ENCODE assay signal across 8 cellular contexts in genomic region chr19:52139291-52140076, GRCh38. TPM values are rescaled to one million over a fixed set of nuclear protein-coding genes. Genes with fewer than 3 reads are reported as not detected.
DNase-seq lines count a peak whose midpoint lies in the region; ATAC-seq and TF ChIP-seq lines count a peak whose summit lies in the region.

ZNF616 (minus strand) TSS chr19:52139938; CDS start chr19:52130512, 9,426 bp downstream.

- H3K4me1 Mint-ChIP-seq in activated B cell treated with CpG ODN at 0.5 μM for 24 hours (peaks cover 26% of the 10 kb centered on the region), immature natural killer cell (peaks cover 41 to 62% of the 10 kb centered on the region in 2 donors)

- peak; percentile 59 for ATAC-seq in GM18870 (IDR thresholded peaks at IDR 0.05; ENCODE audit: unreplicated experiment)
- peak; percentile 92 for ATAC-seq in HG03159 (IDR thresholded peaks at IDR 0.05; ENCODE audit: unreplicated experiment)
- peak; percentile 99 for ATAC-seq in activated B cell treated with CpG ODN at 0.5 μM for 24 hours (ENCODE audit: low read depth)

- H3K9me3 Mint-ChIP-seq in activated B cell treated with CpG ODN at 0.5 μM for 24 hours (peaks cover 2% of the 10 kb centered on the region), immature natural killer cell (peaks cover 6 to 26% (median 13%) of the 10 kb centered on the region in 6 donors)

- DNase-seq in AG08396 (ENCODE audit: low spot score) (peak; percentile 98), NCI-H2227 (lab: John Stamatoyannopoulos, UW; ENCODE audit: unreplicated experiment) (peak; percentile 94), activated B cell treated with CpG ODN at 0.5 μM for 24 hours (peak; percentile 95), cardiac fibroblast (ENCODE audit: low read depth in 2 of 2) (peak; percentile 95 to 97), immature natural killer cell (peak; percentile 96 to 97 (median 97)), smooth muscle cell of the brain vasculature (ENCODE audit: low read depth, low spot score) (peak; percentile 79)

- intact Hi-C loops in activated B cell treated with CpG ODN at 0.5 μM for 24 hours (cut with micrococcal nuclease): loop anchor here (1.0 to 5.0 kb wide), 9 partner anchors 32 to 608 kb away; partner anchors contain the start of genes ZNF432, ZNF766, ZNF808 and ZNF836

- H3K27me3 Mint-ChIP-seq in activated B cell treated with CpG ODN at 0.5 μM for 24 hours: no peaks in the 10 kb centered on the region
- peaks cover 5 to 6% (median 5%) of the 10 kb centered on the region in 3 donors for H3K27me3 Mint-ChIP-seq in immature natural killer cell (ENCODE audit: low read depth in 3 of 3)

- H3K4me3 ChIP-seq in cardiac fibroblast (replicated peaks in 1 of 2; ENCODE audit: low read depth in 2 of 2, low read length in 2 of 2): peak within 1 kb of the TSS; percentile 74 to 95

- peak within 1 kb of the TSS; percentile 93 for H3K27ac Mint-ChIP-seq in activated B cell treated with CpG ODN at 0.5 μM for 24 hours
- peak within 1 kb of the TSS; percentile 87 to 96 (median 94) for H3K27ac Mint-ChIP-seq in immature natural killer cell

- CTCF ChIA-PET in activated B cell treated with CpG ODN at 0.5 μM for 24 hours (lab: Charles Lee): interaction anchor here (0.7 to 5.7 kb wide), 4 partner anchors 50 to 610 kb away, joined by 3 to 55 read pairs (median 4); partner anchors contain the start of gene PPP2R1A

- H3K36me3 Mint-ChIP-seq in activated B cell treated with CpG ODN at 0.5 μM for 24 hours (ENCODE audit: low read depth): peaks cover 19% of the 10 kb centered on the region
- H3K36me3 Mint-ChIP-seq in immature natural killer cell: peaks cover 8 to 20% (median 16%) of the 10 kb centered on the region in 3 donors

- H3K4me3 Mint-ChIP-seq in activated B cell treated with CpG ODN at 0.5 μM for 24 hours (peak within 1 kb of the TSS; percentile 97), immature natural killer cell (peak within 1 kb of the TSS; percentile 88 to 98 (median 98))

- TF ChIP-seq CTCF in activated B cell treated with CpG ODN at 0.5 μM for 24 hours (IDR thresholded peaks at IDR 0.05) (no peak), cardiac fibroblast (IDR thresholded peaks at IDR 0.05; ENCODE audit: low read depth, low read length) (peak; percentile 82)

- POLR2A ChIA-PET in activated B cell treated with CpG ODN at 0.5 μM for 24 hours (lab: Charles Lee): interaction anchor here (0.7 to 2.1 kb wide), 3 partner anchors 32 to 96 kb away, joined by 3 to 30 read pairs (median 5); partner anchors contain the start of genes PPP2R1A and ZNF836

RNA-seq across cellular contexts. Expression of gene ZNF616, which starts in this region (rescaled TPM):
- total RNA-seq in activated B cell treated with CpG ODN at 0.5 μM for 24 hours: 7.3 and 7.4 TPM in 2 replicates
- 10 to 100 TPM in 1 of 3 donors, 1 to 10 TPM in 1, not detected in 1; 3.2 to 10.7 TPM for polyA plus RNA-seq in immature natural killer cell

Comparison
In these comparisons a context has a peak if more than half of its experiments do, and no peak if none do; other contexts are left out.
1. Peak in every context shown above with its lines: DNase-seq, ATAC-seq and H3K4me3 ChIP-seq.